In the genomic region with DNA sequence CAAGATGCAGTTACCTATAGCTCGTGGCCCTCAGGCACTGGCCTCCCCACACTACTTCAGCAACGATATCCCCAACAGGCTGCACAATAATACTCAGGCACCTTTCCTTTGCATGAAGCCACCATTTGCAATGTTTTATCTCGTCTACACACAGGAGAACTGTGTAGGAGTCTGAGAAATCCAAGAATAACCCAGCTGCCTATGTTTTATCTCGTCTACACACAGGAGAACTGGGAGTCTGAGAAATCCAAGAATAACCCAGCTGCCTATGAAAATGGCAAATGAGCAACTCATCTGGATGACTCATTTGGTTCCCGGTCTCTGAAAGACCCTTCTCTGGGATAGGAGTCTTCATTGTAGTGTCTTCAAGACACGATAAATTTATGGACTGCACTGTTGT, we compare ENCODE assay signal across 9 cellular contexts.
"Had no signal": no experiment of that assay in that cellular context is flagged by ENCODE, and none has a peak within 500 bp of the region (broad histone marks: within the 10 kb centered on the region; RNA-seq: fewer than 3 reads in every experiment).

No MANE protein-coding gene starts in this region.

- H3K27ac ChIP-seq: GM23248, HL-60 had no signal

- H2AFZ ChIP-seq: GM23248 had no signal

- DNase-seq: GM23248, GOT3, H7, HFFc6, KBM-7 had no signal

- H3K9me3 ChIP-seq: HAP-1 had no signal

- H3K9ac ChIP-seq: GM23248 had no signal

- H3K36me3 ChIP-seq: HAP-1 had no signal

- FAIRE-seq: HTR-8/SVneo had no signal

- H3K4me3 ChIP-seq: GM23248, HAP-1 had no signal

- ATAC-seq: HCT116 had no signal
